1 cellular context compared by ENCODE assay signal in genomic region chr7:107581387-107582013, GRCh38.
TF ChIP-seq lines count a peak whose summit lies in the region.

No MANE protein-coding gene starts in this region.

TF ChIP-seq in K562, 482 proteins besides CTCF, POLR2A, EP300 and RAD21:
- no peak for TF ChIP-seq RREB1 (CRISPR knock-in tag; IDR thresholded peaks at IDR 0.05)
- TF ChIP-seq, protein P1, sequence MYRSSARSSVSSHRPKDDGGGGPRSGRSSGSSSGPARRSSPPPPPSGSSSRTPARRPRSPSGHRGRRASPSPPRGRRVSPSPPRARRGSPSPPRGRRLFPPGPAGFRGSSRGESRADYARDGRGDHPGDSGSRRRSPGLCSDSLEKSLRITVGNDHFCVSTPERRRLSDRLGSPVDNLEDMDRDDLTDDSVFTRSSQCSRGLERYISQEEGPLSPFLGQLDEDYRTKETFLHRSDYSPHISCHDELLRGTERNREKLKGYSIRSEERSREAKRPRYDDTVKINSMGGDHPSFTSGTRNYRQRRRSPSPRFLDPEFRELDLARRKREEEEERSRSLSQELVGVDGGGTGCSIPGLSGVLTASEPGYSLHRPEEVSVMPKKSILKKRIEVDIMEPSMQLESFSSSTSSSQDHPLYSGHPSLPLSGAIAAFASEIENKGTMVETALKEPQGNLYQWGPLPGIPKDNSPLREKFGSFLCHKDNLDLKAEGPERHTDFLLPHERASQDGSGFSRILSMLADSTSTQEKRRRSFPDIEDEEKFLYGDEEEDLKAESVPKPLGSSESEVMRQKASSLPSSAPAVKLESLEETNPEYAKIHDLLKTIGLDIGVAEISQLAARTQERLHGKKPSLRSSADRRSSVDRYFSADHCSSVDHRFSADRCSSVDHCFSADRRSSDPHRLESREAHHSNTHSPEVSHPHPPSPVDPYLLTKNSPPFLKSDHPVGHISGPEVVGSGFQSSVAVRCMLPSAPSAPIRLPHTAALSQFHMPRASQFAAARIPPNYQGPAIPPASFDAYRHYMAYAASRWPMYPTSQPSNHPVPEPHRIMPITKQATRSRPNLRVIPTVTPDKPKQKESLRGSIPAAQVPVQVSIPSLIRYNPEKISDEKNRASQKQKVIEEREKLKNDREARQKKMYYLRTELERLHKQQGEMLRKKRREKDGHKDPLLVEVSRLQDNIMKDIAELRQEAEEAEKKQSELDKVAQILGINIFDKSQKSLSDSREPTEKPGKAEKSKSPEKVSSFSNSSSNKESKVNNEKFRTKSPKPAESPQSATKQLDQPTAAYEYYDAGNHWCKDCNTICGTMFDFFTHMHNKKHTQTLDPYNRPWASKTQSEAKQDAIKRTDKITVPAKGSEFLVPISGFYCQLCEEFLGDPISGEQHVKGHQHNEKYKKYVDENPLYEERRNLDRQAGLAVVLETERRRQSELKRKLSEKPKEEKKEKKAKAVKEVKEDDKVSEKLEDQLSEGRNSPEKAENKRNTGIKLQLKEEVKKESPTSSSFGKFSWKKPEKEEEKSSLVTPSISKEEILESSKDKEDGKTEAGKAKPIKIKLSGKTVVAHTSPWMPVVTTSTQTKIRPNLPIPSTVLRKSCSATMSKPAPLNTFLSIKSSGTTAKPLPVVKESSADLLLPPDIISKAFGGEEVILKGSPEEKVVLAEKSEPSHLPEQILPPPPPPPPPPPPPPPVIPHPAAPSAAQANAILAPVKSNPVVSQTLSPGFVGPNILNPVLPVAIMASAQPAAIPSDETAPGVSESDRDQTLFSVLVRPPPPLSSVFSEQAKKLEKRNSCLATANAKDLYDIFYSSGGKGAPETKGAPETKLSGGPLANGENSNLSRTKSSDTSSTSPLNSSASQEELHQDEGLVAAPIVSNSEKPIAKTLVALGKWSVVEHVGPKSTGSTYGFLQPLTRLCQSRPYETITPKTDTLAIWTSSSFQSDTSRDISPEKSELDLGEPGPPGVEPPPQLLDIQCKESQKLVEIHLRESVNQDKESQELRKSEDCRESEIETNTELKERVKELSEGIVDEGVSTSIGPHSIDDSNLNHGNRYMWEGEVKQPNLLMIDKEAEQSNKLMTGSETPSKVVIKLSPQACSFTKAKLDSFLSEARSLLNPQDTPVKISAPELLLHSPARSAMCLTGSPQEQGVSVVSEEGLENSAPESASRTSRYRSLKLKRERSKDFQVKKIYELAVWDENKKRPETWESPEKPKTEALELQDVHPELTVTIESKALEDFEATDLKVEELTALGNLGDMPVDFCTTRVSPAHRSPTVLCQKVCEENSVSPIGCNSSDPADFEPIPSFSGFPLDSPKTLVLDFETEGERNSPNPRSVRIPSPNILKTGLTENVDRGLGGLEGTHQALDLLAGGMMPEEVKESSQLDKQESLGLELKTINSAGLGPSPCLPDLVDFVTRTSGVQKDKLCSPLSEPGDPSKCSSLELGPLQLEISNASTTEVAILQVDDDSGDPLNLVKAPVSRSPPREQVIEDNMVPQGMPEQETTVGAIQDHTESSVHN (IDR thresholded peaks at IDR 0.05; ENCODE audit: borderline replicate concordance in 1 of 2, low read depth in 1 of 2): no peak
- TF ChIP-seq IRF9 (tag; IDR thresholded peaks at IDR 0.05): no peak
- TF ChIP-seq SAFB (IDR thresholded peaks at IDR 0.05; ENCODE audit: borderline replicate concordance, low read depth, low read length): no peak
- TF ChIP-seq RFX5 (IDR thresholded peaks at IDR 0.05; ENCODE audit: low read depth, low read length): no peak
- TF ChIP-seq ZNF766 (CRISPR knock-in tag; conservative IDR thresholded peaks at IDR 0.05): no peak
- TF ChIP-seq THRAP3 (IDR thresholded peaks at IDR 0.05; ENCODE audit: borderline replicate concordance): no peak
- no peak for TF ChIP-seq ATF7 (IDR thresholded peaks at IDR 0.05)
- no peak for TF ChIP-seq PHB (CRISPR knock-in tag; IDR thresholded peaks at IDR 0.05)
- peak; percentile 34; the same call in 1 of the 2 replicates for TF ChIP-seq ILF3 (IDR thresholded peaks at IDR 0.05; ENCODE audit: borderline replicate concordance)
- TF ChIP-seq MED1 (CRISPR knock-in tag; IDR thresholded peaks at IDR 0.05; ENCODE audit: borderline replicate concordance): no peak
- no peak for TF ChIP-seq CEBPG (CRISPR knock-in tag; IDR thresholded peaks at IDR 0.05)
- TF ChIP-seq CEBPG (tag; conservative IDR thresholded peaks at IDR 0.05 in 1 of 2, IDR thresholded peaks at IDR 0.05 in 1 of 2): peak; percentile 45 to 65; a peak in 2 of 4 replicates
- TF ChIP-seq ZNF253 (CRISPR knock-in tag; conservative IDR thresholded peaks at IDR 0.05): no peak
- no peak for TF ChIP-seq SAP30 (IDR thresholded peaks at IDR 0.05; ENCODE audit: borderline replicate concordance, insufficient read depth, low read depth, low read length, poor library complexity, severe bottlenecking)
- 0 out of 2 replicates have a peak, but pooled peaks have one; percentile 5 for TF ChIP-seq NCOA6 (IDR thresholded peaks at IDR 0.05)
- TF ChIP-seq ZNF316 (IDR thresholded peaks at IDR 0.05): peak; percentile 32
- TF ChIP-seq MCM3 (IDR thresholded peaks at IDR 0.05): no peak
- TF ChIP-seq BACH1 (tag; IDR thresholded peaks at IDR 0.05): no peak
- TF ChIP-seq C11orf30 (IDR thresholded peaks at IDR 0.05; ENCODE audit: low read depth): peak; percentile 35; the same call in 1 of the 2 replicates
- TF ChIP-seq COPS2 (conservative IDR thresholded peaks at IDR 0.05): no peak
- TF ChIP-seq KDM4B (IDR thresholded peaks at IDR 0.05; ENCODE audit: borderline replicate concordance in 2 of 2, low read depth in 1 of 2): no peak; a peak in 1 of 4 replicates
- TF ChIP-seq CHCHD3 (CRISPR knock-in tag; IDR thresholded peaks at IDR 0.05): no peak
- no peak for TF ChIP-seq GABPA (tag; conservative IDR thresholded peaks at IDR 0.05; ENCODE audit: low read depth)
- no peak for TF ChIP-seq ZNF212 (CRISPR knock-in tag; IDR thresholded peaks at IDR 0.05)
- no peak for TF ChIP-seq POLR2H (tag; IDR thresholded peaks at IDR 0.05; ENCODE audit: low read depth)
- no peak for TF ChIP-seq KLF13 (tag; IDR thresholded peaks at IDR 0.05; ENCODE audit: borderline replicate concordance, low read depth)
- TF ChIP-seq CEBPB (tag; IDR thresholded peaks at IDR 0.05): peak; percentile 78
- TF ChIP-seq, protein P2, sequence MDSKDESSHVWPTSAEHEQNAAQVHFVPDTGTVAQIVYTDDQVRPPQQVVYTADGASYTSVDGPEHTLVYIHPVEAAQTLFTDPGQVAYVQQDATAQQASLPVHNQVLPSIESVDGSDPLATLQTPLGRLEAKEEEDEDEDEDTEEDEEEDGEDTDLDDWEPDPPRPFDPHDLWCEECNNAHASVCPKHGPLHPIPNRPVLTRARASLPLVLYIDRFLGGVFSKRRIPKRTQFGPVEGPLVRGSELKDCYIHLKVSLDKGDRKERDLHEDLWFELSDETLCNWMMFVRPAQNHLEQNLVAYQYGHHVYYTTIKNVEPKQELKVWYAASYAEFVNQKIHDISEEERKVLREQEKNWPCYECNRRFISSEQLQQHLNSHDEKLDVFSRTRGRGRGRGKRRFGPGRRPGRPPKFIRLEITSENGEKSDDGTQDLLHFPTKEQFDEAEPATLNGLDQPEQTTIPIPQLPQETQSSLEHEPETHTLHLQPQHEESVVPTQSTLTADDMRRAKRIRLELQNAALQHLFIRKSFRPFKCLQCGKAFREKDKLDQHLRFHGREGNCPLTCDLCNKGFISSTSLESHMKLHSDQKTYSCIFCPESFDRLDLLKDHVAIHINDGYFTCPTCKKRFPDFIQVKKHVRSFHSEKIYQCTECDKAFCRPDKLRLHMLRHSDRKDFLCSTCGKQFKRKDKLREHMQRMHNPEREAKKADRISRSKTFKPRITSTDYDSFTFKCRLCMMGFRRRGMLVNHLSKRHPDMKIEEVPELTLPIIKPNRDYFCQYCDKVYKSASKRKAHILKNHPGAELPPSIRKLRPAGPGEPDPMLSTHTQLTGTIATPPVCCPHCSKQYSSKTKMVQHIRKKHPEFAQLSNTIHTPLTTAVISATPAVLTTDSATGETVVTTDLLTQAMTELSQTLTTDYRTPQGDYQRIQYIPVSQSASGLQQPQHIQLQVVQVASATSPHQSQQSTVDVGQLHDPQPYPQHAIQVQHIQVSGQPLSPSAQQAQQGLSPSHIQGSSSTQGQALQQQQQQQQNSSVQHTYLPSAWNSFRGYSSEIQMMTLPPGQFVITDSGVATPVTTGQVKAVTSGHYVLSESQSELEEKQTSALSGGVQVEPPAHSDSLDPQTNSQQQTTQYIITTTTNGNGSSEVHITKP (IDR thresholded peaks at IDR 0.05; ENCODE audit: partially characterized antibody): peak; percentile 83
- TF ChIP-seq SMAD2 (IDR thresholded peaks at IDR 0.05; ENCODE audit: low read depth, low read length): no peak
- no peak for TF ChIP-seq DIDO1 (tag; IDR thresholded peaks at IDR 0.05; ENCODE audit: low read depth)
